In the genomic region with DNA sequence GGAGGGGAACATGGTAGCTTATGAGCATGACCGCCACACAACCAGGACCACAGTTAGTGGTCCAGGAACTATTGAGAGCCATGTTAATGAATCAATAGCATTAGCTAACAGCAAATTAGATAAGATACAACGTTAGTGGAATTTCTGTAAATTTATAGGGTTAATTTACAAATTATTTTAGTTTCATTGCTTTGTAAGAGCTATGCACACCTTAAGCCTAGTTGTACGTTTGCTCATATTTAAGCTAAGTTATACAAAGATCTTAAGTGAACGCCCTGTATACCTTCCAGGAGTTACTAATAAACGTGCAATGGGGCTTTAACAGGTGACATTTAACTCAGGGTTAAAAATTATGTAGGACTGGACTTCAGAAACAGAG, we compare ENCODE assay signal across 8 cellular contexts. TPM values are rescaled to one million over a fixed set of nuclear protein-coding genes. Genes with fewer than 3 reads are reported as not detected.
A peak's percentile ranks its signal among the peaks of the same experiment; 100 is the strongest.
DNase-seq lines count a peak whose midpoint lies in the region; ATAC-seq and TF ChIP-seq lines count a peak whose summit lies in the region.

No MANE protein-coding gene starts in this region.

- no peaks in the 10 kb centered on the region for H3K9me2 ChIP-seq in PC-3 (replicated peaks; ENCODE audit: low read length)

- no peak overlapping the region for H2BK120ac ChIP-seq in trophoblast cell (ENCODE audit: insufficient read depth, low read length, poor library complexity)

- peak overlapping the region; percentile 91 for H3K14ac ChIP-seq in trophoblast cell (ENCODE audit: low read length)

- peak overlapping the region; percentile 44 for H3K27ac ChIP-seq in PC-3 (ENCODE audit: low read length)
- H3K27ac ChIP-seq in trophoblast cell (ENCODE audit: low read depth, low read length): peak overlapping the region; percentile 73

- peak overlapping the region; percentile 85 for H4K12ac ChIP-seq in trophoblast cell (ENCODE audit: low read depth, low read length)

- peak overlapping the region; percentile 98 for H3K9ac ChIP-seq in PC-3 (ENCODE audit: low read length)
- peak overlapping the region; percentile 93 for H3K9ac ChIP-seq in trophoblast cell (ENCODE audit: low read length)

- CTCF ChIA-PET in PC-3 (lab: Charles Lee): interaction anchor here (0.6 kb wide), 1 partner anchor 551 kb away, joined by 4 read pairs; no protein-coding TSS in a partner anchor

- H3F3A ChIP-seq in PC-3 (ENCODE audit: low read length, unreplicated experiment): no peaks in the 10 kb centered on the region

- peaks cover 9% of the 10 kb centered on the region for H3K79me1 ChIP-seq in trophoblast cell (ENCODE audit: low read length)

- no CpG with 5 or more reads among the region's 5 CpGs for WGBS in trophoblast cell (ENCODE audit: extremely low coverage, insufficient coverage, insufficient read length)

- no peak overlapping the region for H2AK5ac ChIP-seq in trophoblast cell (ENCODE audit: low read length)

- peak overlapping the region; percentile 81 for H3K4me3 ChIP-seq in PC-3 (ENCODE audit: low read length)
- H3K4me3 ChIP-seq in epithelial cell of proximal tubule (ENCODE audit: low read depth, low read length): peak overlapping the region; percentile 98
- H3K4me3 ChIP-seq in trophoblast cell (ENCODE audit: low read depth, low read length): peak overlapping the region; percentile 94

- H2BK12ac ChIP-seq in trophoblast cell (ENCODE audit: low read length): no peak overlapping the region

- TF ChIP-seq CTCF in PC-3 (conservative IDR thresholded peaks at IDR 0.05; ENCODE audit: low read depth, low read length): no peak
- no peak for TF ChIP-seq CTCF in epithelial cell of proximal tubule (conservative IDR thresholded peaks at IDR 0.05; ENCODE audit: low read depth, low read length)

- H3K4me2 ChIP-seq in PC-3 (ENCODE audit: low read length): peak overlapping the region; percentile 91
- peak overlapping the region; percentile 81 for H3K4me2 ChIP-seq in trophoblast cell (ENCODE audit: low read length)

- H3K79me2 ChIP-seq in PC-3 (ENCODE audit: low read length) (peaks cover 21% of the 10 kb centered on the region), trophoblast cell (ENCODE audit: control insufficient read depth, insufficient read depth, low read length, poor library complexity) (peaks cover 5% of the 10 kb centered on the region)

- H3K36me3 ChIP-seq in PC-3 (ENCODE audit: low read depth, low read length): peaks cover 18% of the 10 kb centered on the region
- H3K36me3 ChIP-seq in trophoblast cell (ENCODE audit: control insufficient read depth in 1 of 2, insufficient read depth in 2 of 2, low read length in 2 of 2): peaks cover 26 to 29% of the 10 kb centered on the region in 2 experiments

- H2BK5ac ChIP-seq in trophoblast cell (ENCODE audit: low read depth, low read length, poor library complexity): no peak overlapping the region

- peak overlapping the region; percentile 90 for H2AFZ ChIP-seq in PC-3 (ENCODE audit: low read length)
- H2AFZ ChIP-seq in trophoblast cell (ENCODE audit: insufficient read depth, low read length, poor library complexity): peak overlapping the region; percentile 90

- H4K20me1 ChIP-seq in PC-3 (ENCODE audit: low read length): 0 out of 2 replicates have a peak, but pooled peaks cover 4% of the 10 kb centered on the region

- DNase-seq in ELR (ENCODE audit: low read depth) (peak; percentile 4), PC-3 (no peak), epithelial cell of proximal tubule (ENCODE audit: low read depth) (no peak), trophoblast cell (no peak), retina (no peak), HuH-7.5 (ENCODE audit: low spot score) (no peak), posterior cingulate gyrus (no peak), DMS53 treated with DMSO at 0.1 percent for 48 hours (lab: John Stamatoyannopoulos, UW; ENCODE audit: unreplicated experiment) (no peak)

- peak overlapping the region; percentile 97 for H3K4ac ChIP-seq in trophoblast cell (ENCODE audit: low read depth, low read length)

- H3K23ac ChIP-seq in trophoblast cell (ENCODE audit: low read length): no peak overlapping the region

- ATAC-seq in PC-3: no peak

- POLR2A ChIA-PET in PC-3 (lab: Charles Lee; ENCODE audit: unreplicated experiment): interaction anchor here (0.7 kb wide), 1 partner anchor 163 kb away, joined by 3 read pairs; a partner anchor contains a TSS

- H3K4me1 ChIP-seq in PC-3 (ENCODE audit: insufficient read depth, low read length) (peaks cover 16% of the 10 kb centered on the region), trophoblast cell (ENCODE audit: control insufficient read depth in 1 of 2, insufficient read depth in 2 of 2, low read length in 2 of 2) (peaks cover 0 to 2% of the 10 kb centered on the region in 2 experiments)

- peak overlapping the region; percentile 87 for H4K8ac ChIP-seq in trophoblast cell (ENCODE audit: low read depth, low read length)

- BruUV-seq in PC-3 (replicated peaks; lab: Mats Ljungman, UMichigan): TSS peak; percentile 63

- H3K18ac ChIP-seq in trophoblast cell (ENCODE audit: low read length): no peak overlapping the region

- peak overlapping the region; percentile 94 for H4K91ac ChIP-seq in trophoblast cell (ENCODE audit: low read depth, low read length)

- no peaks in the 10 kb centered on the region for H3K27me3 ChIP-seq in PC-3 (ENCODE audit: low read length)
- H3K27me3 ChIP-seq in trophoblast cell (ENCODE audit: insufficient read depth, low read length): no peaks in the 10 kb centered on the region

- intact Hi-C loops in PC-3 (cut with micrococcal nuclease): loop anchor here (2.0 kb wide), 2 partner anchors 36 to 60 kb away; no protein-coding TSS in a partner anchor
- intact Hi-C loops in posterior cingulate gyrus (cut with DNase I): loop anchor here (10.0 kb wide), 1 partner anchor 116 kb away; no protein-coding TSS in a partner anchor

- H3K9me3 ChIP-seq in PC-3 (ENCODE audit: low read length) (no peaks in the 10 kb centered on the region), trophoblast cell (ENCODE audit: insufficient read depth, low read depth, low read length) (no peaks in the 10 kb centered on the region)

RNA-seq across cellular contexts. Expression of a gene that starts 0.7 kb away (rescaled TPM):
- total RNA-seq in PC-3 (2014; rRNA removed) (95.9 and 96.3 TPM in 2 replicates), epithelial cell of proximal tubule (71.9 and 82.1 TPM in 2 replicates)
- 63.5 and 66.1 TPM in 2 replicates for polyA plus RNA-seq in trophoblast cell (2013)

RNA-seq across cellular contexts. Expression of a gene that starts 39.1 kb away (rescaled TPM):
- total RNA-seq in PC-3 (2014; rRNA removed) (151 and 290 TPM in 2 replicates), epithelial cell of proximal tubule (78.0 and 110 TPM in 2 replicates)
- polyA plus RNA-seq in trophoblast cell (2013): 137 and 143 TPM in 2 replicates

RNA-seq across cellular contexts. Expression of a gene that starts 51.9 kb away (rescaled TPM):
- 0.26 and 0.92 TPM in 2 replicates for total RNA-seq in PC-3 (2014; rRNA removed)
- total RNA-seq in epithelial cell of proximal tubule: not detected in 2 replicates
- polyA plus RNA-seq in trophoblast cell (2013): 0.14 and 0.18 TPM in 2 replicates
